8 cellular contexts compared by ENCODE assay signal in genomic region chr19:10288662-10289166, GRCh38. TPM values are rescaled to one million over a fixed set of nuclear protein-coding genes. Genes with fewer than 3 reads are reported as not detected.
DNase-seq lines count a peak whose midpoint lies in the region; ATAC-seq and TF ChIP-seq lines count a peak whose summit lies in the region.

No MANE protein-coding gene starts in this region.

- WGBS in stomach, 5 donors, result 2 to 5% (median 4%) methylated on average over 17 to 23 of the region's 23 CpGs

- H3K36me3 ChIP-seq in stomach, result peaks cover 9 to 25% (median 23%) of the 10 kb centered on the region in 4 donors

- no peaks in the 10 kb centered on the region for H3K9me3 ChIP-seq in stomach

- no peaks in the 10 kb centered on the region for H3K9me3 Mint-ChIP-seq in activated naive CD8-positive, alpha-beta T cell treated with anti-CD3 and anti-CD28 coated beads for 36 hours

- peak overlapping the region; percentile 25 for H3K27ac Mint-ChIP-seq in activated naive CD8-positive, alpha-beta T cell treated with anti-CD3 and anti-CD28 coated beads for 36 hours

- peaks cover 67% of the 10 kb centered on the region for H3K27me3 Mint-ChIP-seq in activated naive CD8-positive, alpha-beta T cell treated with anti-CD3 and anti-CD28 coated beads for 36 hours

- peak; percentile 65 for DNase-seq in ACHN
- peak; percentile 46 for DNase-seq in GM12864 (ENCODE audit: low read depth)
- peak; percentile 43 for DNase-seq in NCI-H774 (lab: John Stamatoyannopoulos, UW)
- peak; percentile 44 for DNase-seq in activated naive CD8-positive, alpha-beta T cell treated with anti-CD3 and anti-CD28 coated beads for 36 hours
- DNase-seq in left colon, result peak; percentile 64 to 65
- DNase-seq in stomach, result peak; percentile 37
- no peak for DNase-seq in NCI-H2107 treated with DMSO at 0.1 percent for 48 hours (lab: John Stamatoyannopoulos, UW; ENCODE audit: unreplicated experiment)
- DNase-seq in activated CD4-positive, CD25-positive, alpha-beta regulatory T cell (lab: John Stamatoyannopoulos, UW), result no peak

- H3K4me1 Mint-ChIP-seq in activated naive CD8-positive, alpha-beta T cell treated with anti-CD3 and anti-CD28 coated beads for 36 hours, result peaks cover 54% of the 10 kb centered on the region

- intact Hi-C loops in left colon (cut with DNase I, micrococcal nuclease) (loop anchor here in 1 of 2 donors (10.0 kb wide), 1 partner anchor 416 kb away; the partner anchor contains the start of gene QTRT1), stomach (cut with DNase I; ENCODE audit: low total_unique reads) (no loop called here)

- peaks cover 26 to 92% (median 70%) of the 10 kb centered on the region in 3 donors for H3K27me3 ChIP-seq in stomach

- TF ChIP-seq POLR2A in stomach (IDR thresholded peaks at IDR 0.05), result no peak

- H3K27ac ChIP-seq in stomach, result no peak overlapping the region

- peaks cover 25% of the 10 kb centered on the region for H3K36me3 Mint-ChIP-seq in activated naive CD8-positive, alpha-beta T cell treated with anti-CD3 and anti-CD28 coated beads for 36 hours

- peak overlapping the region; percentile 77 for H3K4me3 Mint-ChIP-seq in activated naive CD8-positive, alpha-beta T cell treated with anti-CD3 and anti-CD28 coated beads for 36 hours

- peak; percentile 43 for ATAC-seq in left colon

- in situ Hi-C loops in ACHN (cut with HindIII; ENCODE audit: low pct_ligation_motif_present, low pct_unique_long_range_greater_than_20kb, low sequenced_read_pairs), result no loop called here

- H3K4me3 ChIP-seq in GM12864 (ENCODE audit: low read depth, low read length), result peak overlapping the region; percentile 55
- H3K4me3 ChIP-seq in stomach, result peak overlapping the region; percentile 29 to 51 (median 34)

- peaks cover 53 to 79% (median 76%) of the 10 kb centered on the region in 4 donors for H3K4me1 ChIP-seq in stomach

- no peak for TF ChIP-seq CTCF in GM12864 (IDR thresholded peaks at IDR 0.05; ENCODE audit: low read depth, low read length, missing control alignments)
- TF ChIP-seq CTCF in stomach (IDR thresholded peaks at IDR 0.05), result no peak

- no peak for TF ChIP-seq EP300 in stomach (IDR thresholded peaks at IDR 0.05)

RNA-seq across cellular contexts. Expression of gene ICAM5, which starts 1.0 kb away (rescaled TPM):
- 1 to 10 TPM in 1 of 2 experiments, under 1 TPM in 1; 0.95 to 1.0 TPM for total RNA-seq in activated naive CD8-positive, alpha-beta T cell treated with anti-CD3 and anti-CD28 coated beads for 36 hours
- total RNA-seq in left colon (1 to 10 TPM in 1 of 2 donors, under 1 TPM in 1; 0.76 to 1.1 TPM), stomach (under 1 TPM in 1 of 5 donors, not detected in 4; 0.45 TPM)
- polyA plus RNA-seq in stomach, result under 1 TPM in 2 of 3 donors, not detected in 1; 0.12 to 0.50 TPM

RNA-seq across cellular contexts. Expression of gene ICAM4, which starts 2.0 kb away (rescaled TPM):
- under 1 TPM; 0.25 to 0.38 TPM for total RNA-seq in activated naive CD8-positive, alpha-beta T cell treated with anti-CD3 and anti-CD28 coated beads for 36 hours
- total RNA-seq in left colon (under 1 TPM in 1 of 2 donors, not detected in 1; 0.53 TPM), stomach (1 to 10 TPM in 1 of 5 donors, not detected in 4; 1.9 TPM)
- under 1 TPM in 2 of 3 donors, not detected in 1; 0.56 to 0.85 TPM for polyA plus RNA-seq in stomach

RNA-seq across cellular contexts. Expression of gene ICAM1, which starts 17.8 kb away (rescaled TPM):
- total RNA-seq in activated naive CD8-positive, alpha-beta T cell treated with anti-CD3 and anti-CD28 coated beads for 36 hours, result 10 to 100 TPM; 33.2 to 33.6 TPM
- 1 to 10 TPM; 7.7 to 8.7 TPM for total RNA-seq in left colon
- 10 to 100 TPM in 2 of 5 donors, 1 to 10 TPM in 3; 2.3 to 15.6 (median 8.7) TPM for total RNA-seq in stomach
- polyA plus RNA-seq in stomach, result 1 to 10 TPM; 7.9 to 9.5 (median 8.8) TPM

RNA-seq across cellular contexts. Expression of gene ZGLP1, which starts 20.9 kb away (rescaled TPM):
- 1 to 10 TPM; 3.4 to 4.0 TPM for total RNA-seq in activated naive CD8-positive, alpha-beta T cell treated with anti-CD3 and anti-CD28 coated beads for 36 hours
- total RNA-seq in left colon (1 to 10 TPM; 1.6 to 2.8 TPM), stomach (1 to 10 TPM in 2 of 5 donors, not detected in 3; 2.2 to 2.3 TPM)
- 1 to 10 TPM; 3.7 to 8.6 (median 4.3) TPM for polyA plus RNA-seq in stomach

RNA-seq across cellular contexts. Expression of gene FDX2, which starts 27.1 kb away (rescaled TPM):
- 10 to 100 TPM; 18.3 to 19.6 TPM for total RNA-seq in activated naive CD8-positive, alpha-beta T cell treated with anti-CD3 and anti-CD28 coated beads for 36 hours
- total RNA-seq in left colon (10 to 100 TPM; 11.2 to 11.8 TPM), stomach (10 to 100 TPM in 2 of 5 donors, 1 to 10 TPM in 1, under 1 TPM in 1, not detected in 1; 0.89 to 54.3 (median 14.9) TPM)
- 10 to 100 TPM; 28.8 to 32.9 (median 29.5) TPM for polyA plus RNA-seq in stomach

Comparison
In these comparisons a context has a peak if more than half of its experiments do, and no peak if none do; other contexts are left out.
1. DNase-seq: peak in ACHN (single experiment), GM12864 (single experiment), NCI-H774 (single experiment), activated naive CD8-positive, alpha-beta T cell treated with anti-CD3 and anti-CD28 coated beads for 36 hours (single experiment), left colon (2 of 2) and stomach (single experiment); none in NCI-H2107 treated with DMSO at 0.1 percent for 48 hours (single experiment) and activated CD4-positive, CD25-positive, alpha-beta regulatory T cell (0 of 4).